ENCODE assay signal across 9 cellular contexts in the genomic region with DNA sequence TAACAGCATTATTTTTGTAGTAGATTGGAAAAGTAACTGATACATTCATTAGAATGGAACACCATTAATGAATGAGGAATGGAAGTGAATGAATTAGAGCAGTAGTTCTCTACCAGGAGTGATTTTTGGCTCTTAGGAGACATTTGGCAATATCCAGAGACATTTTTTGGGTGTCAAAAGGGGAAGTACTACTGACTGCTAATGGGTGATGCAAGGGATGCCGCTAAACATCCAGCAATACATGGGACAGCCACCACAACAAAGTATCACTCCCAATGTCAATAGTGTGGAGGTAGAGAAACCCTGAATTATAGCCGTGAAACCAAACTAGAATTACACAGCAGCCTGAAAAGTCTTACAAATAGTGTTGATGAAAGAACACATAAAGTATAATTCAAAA. TPM values are rescaled to one million over a fixed set of nuclear protein-coding genes. Genes with fewer than 3 reads are reported as not detected.
DNase-seq lines count a peak whose midpoint lies in the region; ATAC-seq, FAIRE-seq and TF ChIP-seq lines count a peak whose summit lies in the region.
"Had no signal": no experiment of that assay in that cellular context is flagged by ENCODE, and none has a peak within 500 bp of the region (broad histone marks: within the 10 kb centered on the region; RNA-seq: fewer than 3 reads in every experiment).

No MANE protein-coding gene starts in this region.

- H3K4me2 ChIP-seq in keratinocyte (ENCODE audit: control insufficient read depth, extremely low read depth, insufficient read depth, low read depth, low read length) = peak overlapping the region; percentile 86

- H3K27me3 ChIP-seq in keratinocyte (ENCODE audit: control insufficient read depth, extremely low read depth, insufficient read depth, low read length) = no peaks in the 10 kb centered on the region

- no peaks in the 10 kb centered on the region for H3K36me3 ChIP-seq in keratinocyte (ENCODE audit: control insufficient read depth in 2 of 2, extremely low read depth in 1 of 2, insufficient read depth in 2 of 2, low read length in 2 of 2)

- no peak overlapping the region for H3K27ac Mint-ChIP-seq in activated CD4-positive, alpha-beta memory T cell treated with anti-CD3 and anti-CD28 coated beads for 36 hours

- no peak overlapping the region for H3K9ac ChIP-seq in keratinocyte (ENCODE audit: control insufficient read depth, extremely low read depth, insufficient read depth, low read length)

- TF ChIP-seq CTCF in HFF-Myc (IDR thresholded peaks at IDR 0.05; ENCODE audit: low read depth, low read length, missing control alignments) (no peak), keratinocyte (optimal IDR thresholded peaks at IDR 0.05 in 1 of 3, IDR thresholded peaks at IDR 0.05 in 1 of 3, conservative IDR thresholded peaks at IDR 0.05 in 1 of 3; ENCODE audit: extremely low read depth in 1 of 3, insufficient read depth in 2 of 3, low read length in 3 of 3) (no peak)

- H3K27ac ChIP-seq in keratinocyte (ENCODE audit: control insufficient read depth, insufficient read depth, low read length) = no peak overlapping the region

- DNase-seq in AML-193 (lab: John Stamatoyannopoulos, UW) = peak; percentile 55 to 57
- no peak for DNase-seq in HFF-Myc (ENCODE audit: extremely low read depth, low read depth)
- DNase-seq in activated CD4-positive, alpha-beta memory T cell treated with anti-CD3 and anti-CD28 coated beads for 36 hours = no peak
- DNase-seq in keratinocyte (ENCODE audit: low read depth, low spot score) = no peak
- DNase-seq in stimulated activated CD4-positive, alpha-beta T cell treated with anti-CD3 and anti-CD28 coated beads, Interleukin-4, amount 100 ng/mL, for 1 hour = no peak

- CTCF ChIA-PET in activated CD4-positive, alpha-beta memory T cell treated with anti-CD3 and anti-CD28 coated beads for 36 hours (lab: Charles Lee) = interaction anchor here (1.3 to 1.6 kb wide), 2 partner anchors 8 to 24 kb away, joined by 5 to 6 read pairs; no protein-coding TSS in a partner anchor

- no peaks in the 10 kb centered on the region for H3K9me1 ChIP-seq in keratinocyte (ENCODE audit: control insufficient read depth, extremely low read depth, insufficient read depth, low read length)

- POLR2A ChIA-PET in activated CD4-positive, alpha-beta memory T cell treated with anti-CD3 and anti-CD28 coated beads for 36 hours (lab: Charles Lee) = interaction anchor here (1.0 to 1.8 kb wide), 4 partner anchors 11 to 71 kb away, joined by 3 to 12 read pairs (median 6); no protein-coding TSS in a partner anchor

- peaks cover 56% of the 10 kb centered on the region for H3K79me2 ChIP-seq in keratinocyte (ENCODE audit: control insufficient read depth, insufficient read depth, low read length)

- peaks cover 17% of the 10 kb centered on the region for H3K4me1 ChIP-seq in keratinocyte (ENCODE audit: control insufficient read depth, extremely low read depth, insufficient read depth, low read length)

- ATAC-seq in HG03097 (IDR thresholded peaks at IDR 0.05; ENCODE audit: low FRiP score, unreplicated experiment) (no peak), HG03520 (IDR thresholded peaks at IDR 0.05; ENCODE audit: unreplicated experiment) (no peak), HG03025 (IDR thresholded peaks at IDR 0.05; ENCODE audit: low FRiP score, unreplicated experiment) (no peak)

- H3K4me3 ChIP-seq in HFF-Myc (replicated peaks; ENCODE audit: low read depth, low read length) (peak overlapping the region; percentile 96; the same call in 1 of the 2 replicates), keratinocyte (ENCODE audit: control insufficient read depth in 2 of 3, extremely low read depth in 1 of 3, insufficient read depth in 2 of 3, low read depth in 1 of 3, low read length in 3 of 3) (no peak overlapping the region)

- H3K9me3 Mint-ChIP-seq in activated CD4-positive, alpha-beta memory T cell treated with anti-CD3 and anti-CD28 coated beads for 36 hours = no peaks in the 10 kb centered on the region

- no peaks in the 10 kb centered on the region for H4K20me1 ChIP-seq in keratinocyte (ENCODE audit: control insufficient read depth, extremely low read depth, insufficient read depth, low read length)

- H3K4me1 Mint-ChIP-seq in activated CD4-positive, alpha-beta memory T cell treated with anti-CD3 and anti-CD28 coated beads for 36 hours (ENCODE audit: low read depth) = peaks cover 58% of the 10 kb centered on the region

- no peak overlapping the region for H2AFZ ChIP-seq in keratinocyte (ENCODE audit: control insufficient read depth, low read length)

- no peaks in the 10 kb centered on the region for H3K9me3 ChIP-seq in keratinocyte (ENCODE audit: control insufficient read depth, low read depth, low read length)

- FAIRE-seq in keratinocyte (lab: Jason Lieb, UNC) = no peak

- H3K4me3 Mint-ChIP-seq in activated CD4-positive, alpha-beta memory T cell treated with anti-CD3 and anti-CD28 coated beads for 36 hours = peak overlapping the region; percentile 78

- H3K27me3 Mint-ChIP-seq in activated CD4-positive, alpha-beta memory T cell treated with anti-CD3 and anti-CD28 coated beads for 36 hours = no peaks in the 10 kb centered on the region

- intact Hi-C loops in activated CD4-positive, alpha-beta memory T cell treated with anti-CD3 and anti-CD28 coated beads for 36 hours (cut with micrococcal nuclease) = loop anchor here (1.0 to 10.0 kb wide), 5 partner anchors 13 to 411 kb away; partner anchors contain the start of genes FNTB, MAX, ZBTB1 and ZBTB25

- H3K36me3 Mint-ChIP-seq in activated CD4-positive, alpha-beta memory T cell treated with anti-CD3 and anti-CD28 coated beads for 36 hours = peaks cover 12% of the 10 kb centered on the region

- dilution Hi-C loops in keratinocyte (cut with MboI; ENCODE audit: extremely low pct_ligation_motif_present, low sequenced_read_pairs) = no loop called here

RNA-seq across cellular contexts. Expression of gene CHURC1, which starts 1.5 kb away (rescaled TPM):
- total RNA-seq in activated CD4-positive, alpha-beta memory T cell treated with anti-CD3 and anti-CD28 coated beads for 36 hours = 10 to 100 TPM; 61.7 to 62.6 TPM
- polyA plus RNA-seq in keratinocyte = 65.4 to 126 TPM (median 74.8 TPM) in 3 replicates
- 177 TPM for polyA plus RNA-seq in keratinocyte (2011; ENCODE audit: low read depth)
- 75.1 and 123 TPM in 2 replicates for polyA plus RNA-seq in keratinocyte (2011; cell fraction: cytosol; rRNA removed)
- polyA plus RNA-seq in keratinocyte (2011; cell fraction: nucleus; rRNA removed) = 46.9 and 57.5 TPM in 2 replicates
- 42.0 and 50.4 TPM in 2 replicates for polyA plus RNA-seq in keratinocyte (2012; ENCODE audit: low replicate concordance)
- 8.0 to 26.2 TPM (median 15.6 TPM) in 3 replicates for polyA minus RNA-seq in keratinocyte
- polyA minus RNA-seq in keratinocyte (2011; cell fraction: cytosol; rRNA and poly(A)+ RNA removed) = 23.8 TPM
- polyA minus RNA-seq in keratinocyte (2011; cell fraction: nucleus; rRNA and poly(A)+ RNA removed) = 13.8 and 23.0 TPM in 2 replicates

RNA-seq across cellular contexts. Expression of gene GPX2, which starts 26.7 kb away (rescaled TPM):
- total RNA-seq in activated CD4-positive, alpha-beta memory T cell treated with anti-CD3 and anti-CD28 coated beads for 36 hours = not detected
- 47.0 to 76.9 TPM (median 57.5 TPM) in 3 replicates for polyA plus RNA-seq in keratinocyte
- polyA plus RNA-seq in keratinocyte (2011; ENCODE audit: low read depth) = 0.82 TPM
- polyA plus RNA-seq in keratinocyte (2011; cell fraction: cytosol; rRNA removed) = 48.6 and 68.2 TPM in 2 replicates
- polyA plus RNA-seq in keratinocyte (2011; cell fraction: nucleus; rRNA removed) = 20.0 and 23.7 TPM in 2 replicates
- 5.9 and 41.7 TPM in 2 replicates for polyA plus RNA-seq in keratinocyte (2012; ENCODE audit: low replicate concordance)
- 27.2 to 42.0 TPM (median 36.9 TPM) in 3 replicates for polyA minus RNA-seq in keratinocyte
- polyA minus RNA-seq in keratinocyte (2011; cell fraction: cytosol; rRNA and poly(A)+ RNA removed) = 16.3 TPM
- 3.4 and 4.7 TPM in 2 replicates for polyA minus RNA-seq in keratinocyte (2011; cell fraction: nucleus; rRNA and poly(A)+ RNA removed)
- total RNA-seq: pulmonary artery endothelial cell had no signal

RNA-seq across cellular contexts. Expression of gene SPTB, which starts 36.1 kb away (rescaled TPM):
- total RNA-seq in activated CD4-positive, alpha-beta memory T cell treated with anti-CD3 and anti-CD28 coated beads for 36 hours = under 1 TPM; 0.57 to 0.70 TPM
- polyA plus RNA-seq in keratinocyte = 0.02 to 0.09 TPM in 2 of 3 replicates, not detected in the other
- not detected for polyA plus RNA-seq in keratinocyte (2011; ENCODE audit: low read depth)
- polyA plus RNA-seq in keratinocyte (2011; cell fraction: cytosol; rRNA removed) = under 0.01 TPM in 1 of 2 replicates, not detected in the other
- polyA plus RNA-seq in keratinocyte (2011; cell fraction: nucleus; rRNA removed) = 0.05 and 0.06 TPM in 2 replicates
- 0.30 and 0.69 TPM in 2 replicates for polyA plus RNA-seq in keratinocyte (2012; ENCODE audit: low replicate concordance)
- polyA minus RNA-seq in keratinocyte = 0.13 to 0.95 TPM in 2 of 3 replicates, not detected in the other
- not detected for polyA minus RNA-seq in keratinocyte (2011; cell fraction: cytosol; rRNA and poly(A)+ RNA removed)
- polyA minus RNA-seq in keratinocyte (2011; cell fraction: nucleus; rRNA and poly(A)+ RNA removed) = 0.11 and 0.16 TPM in 2 replicates

RNA-seq across cellular contexts. Expression of gene RAB15, which starts 56.3 kb away (rescaled TPM):
- total RNA-seq in activated CD4-positive, alpha-beta memory T cell treated with anti-CD3 and anti-CD28 coated beads for 36 hours = 1 to 10 TPM; 4.8 to 5.3 TPM
- polyA plus RNA-seq in keratinocyte = 2.1 to 3.3 TPM (median 3.1 TPM) in 3 replicates
- polyA plus RNA-seq in keratinocyte (2011; ENCODE audit: low read depth) = 0.27 TPM
- polyA plus RNA-seq in keratinocyte (2011; cell fraction: cytosol; rRNA removed) = 2.1 TPM in 2 replicates
- 4.2 and 4.3 TPM in 2 replicates for polyA plus RNA-seq in keratinocyte (2011; cell fraction: nucleus; rRNA removed)
- polyA plus RNA-seq in keratinocyte (2012; ENCODE audit: low replicate concordance) = 0.52 and 2.9 TPM in 2 replicates
- polyA minus RNA-seq in keratinocyte = 1.6 to 3.0 TPM (median 1.6 TPM) in 3 replicates
- 1.9 TPM for polyA minus RNA-seq in keratinocyte (2011; cell fraction: cytosol; rRNA and poly(A)+ RNA removed)
- polyA minus RNA-seq in keratinocyte (2011; cell fraction: nucleus; rRNA and poly(A)+ RNA removed) = 1.2 and 1.3 TPM in 2 replicates

Comparison
In these comparisons a context has a peak if more than half of its experiments do, and no peak if none do; other contexts are left out.
1. DNase-seq: peak in AML-193 (2 of 2); none in HFF-Myc (single experiment), activated CD4-positive, alpha-beta memory T cell treated with anti-CD3 and anti-CD28 coated beads for 36 hours (single experiment), keratinocyte (single experiment) and stimulated activated CD4-positive, alpha-beta T cell treated with anti-CD3 and anti-CD28 coated beads, Interleukin-4, amount 100 ng/mL, for 1 hour (single experiment).